ENCODE assay signal across 1 cellular context in genomic region chr13:20489185-20489820, GRCh38.
TF ChIP-seq lines count a peak whose summit lies in the region.

No MANE protein-coding gene starts in this region.

TF ChIP-seq in GM12878, 131 proteins besides CTCF, POLR2A, EP300 and RAD21 (continued from another document):
- TF ChIP-seq, protein P1, sequence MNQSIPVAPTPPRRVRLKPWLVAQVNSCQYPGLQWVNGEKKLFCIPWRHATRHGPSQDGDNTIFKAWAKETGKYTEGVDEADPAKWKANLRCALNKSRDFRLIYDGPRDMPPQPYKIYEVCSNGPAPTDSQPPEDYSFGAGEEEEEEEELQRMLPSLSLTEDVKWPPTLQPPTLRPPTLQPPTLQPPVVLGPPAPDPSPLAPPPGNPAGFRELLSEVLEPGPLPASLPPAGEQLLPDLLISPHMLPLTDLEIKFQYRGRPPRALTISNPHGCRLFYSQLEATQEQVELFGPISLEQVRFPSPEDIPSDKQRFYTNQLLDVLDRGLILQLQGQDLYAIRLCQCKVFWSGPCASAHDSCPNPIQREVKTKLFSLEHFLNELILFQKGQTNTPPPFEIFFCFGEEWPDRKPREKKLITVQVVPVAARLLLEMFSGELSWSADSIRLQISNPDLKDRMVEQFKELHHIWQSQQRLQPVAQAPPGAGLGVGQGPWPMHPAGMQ (IDR thresholded peaks at IDR 0.05; ENCODE audit: borderline replicate concordance): no peak
- TF ChIP-seq STAT1 (conservative IDR thresholded peaks at IDR 0.05) (no peak), MTA3 (IDR thresholded peaks at IDR 0.05; ENCODE audit: borderline replicate concordance, low read length) (no peak), HDGF (IDR thresholded peaks at IDR 0.05) (no peak), ESRRA (IDR thresholded peaks at IDR 0.05; ENCODE audit: low read length) (no peak), TCF3 (IDR thresholded peaks at IDR 0.05; ENCODE audit: borderline replicate concordance, insufficient read depth, low read depth, low read length) (no peak)
- TF ChIP-seq, protein P2, sequence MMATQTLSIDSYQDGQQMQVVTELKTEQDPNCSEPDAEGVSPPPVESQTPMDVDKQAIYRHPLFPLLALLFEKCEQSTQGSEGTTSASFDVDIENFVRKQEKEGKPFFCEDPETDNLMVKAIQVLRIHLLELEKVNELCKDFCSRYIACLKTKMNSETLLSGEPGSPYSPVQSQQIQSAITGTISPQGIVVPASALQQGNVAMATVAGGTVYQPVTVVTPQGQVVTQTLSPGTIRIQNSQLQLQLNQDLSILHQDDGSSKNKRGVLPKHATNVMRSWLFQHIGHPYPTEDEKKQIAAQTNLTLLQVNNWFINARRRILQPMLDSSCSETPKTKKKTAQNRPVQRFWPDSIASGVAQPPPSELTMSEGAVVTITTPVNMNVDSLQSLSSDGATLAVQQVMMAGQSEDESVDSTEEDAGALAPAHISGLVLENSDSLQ (IDR thresholded peaks at IDR 0.05): peak; percentile 92
